In the genomic region with DNA sequence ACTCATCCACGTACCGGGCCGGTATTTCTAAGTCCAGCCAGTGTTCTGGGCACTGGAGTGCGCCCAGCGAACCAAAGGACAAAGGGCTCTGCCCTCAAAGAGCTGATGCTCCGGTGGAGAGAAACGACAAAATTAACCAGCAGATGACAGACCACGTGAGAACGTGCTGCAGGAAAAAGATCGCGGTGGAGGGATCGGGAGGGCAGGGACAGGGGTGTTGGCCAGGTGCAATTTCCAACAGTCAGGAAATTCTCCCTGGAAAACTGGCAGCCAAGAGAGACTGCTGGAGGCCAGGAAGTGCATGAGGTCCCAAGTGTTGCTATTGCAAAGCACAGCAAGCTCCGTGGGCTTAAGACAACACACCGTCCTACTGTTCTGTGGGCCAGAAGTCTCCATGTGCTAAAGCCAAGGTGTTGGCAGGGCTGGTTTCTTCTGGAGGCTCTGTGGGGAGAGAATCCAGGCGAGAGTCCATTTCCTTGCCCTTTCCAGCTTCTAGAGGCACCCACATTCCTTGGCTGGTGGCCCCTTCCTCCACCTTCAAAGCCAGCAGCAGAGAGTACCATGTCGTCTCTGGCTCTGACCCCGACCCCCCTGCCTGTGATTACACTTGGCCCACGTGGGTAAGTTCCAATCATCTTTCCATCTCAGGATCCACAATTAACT, we compare ENCODE assay signal across 14 cellular contexts. TPM values are rescaled to one million over a fixed set of nuclear protein-coding genes. Genes with fewer than 3 reads are reported as not detected.
"Had no signal": no experiment of that assay in that cellular context is flagged by ENCODE, and none has a peak within 500 bp of the region (broad histone marks: within the 10 kb centered on the region; RNA-seq: fewer than 3 reads in every experiment).

No MANE protein-coding gene starts in this region.

- ATAC-seq: activated naive CD4-positive, alpha-beta T cell treated with anti-CD3 and anti-CD28 coated beads, Interleukin-2, amount 50 U/mL, for 72 hours; activated T-cell treated with anti-CD3 and anti-CD28 coated beads, Interleukin-2, amount 50 U/mL, for 4 hours; body of pancreas; foreskin keratinocyte; left cardiac atrium; natural killer cell treated with Interleukin-12 subunit alpha and Interleukin-12 subunit beta and Interleukin-15 and Interleukin-18, amount 100 ng/mL, for 72 hours had no signal

- H3K4me1 ChIP-seq: body of pancreas, foreskin keratinocyte had no signal

- H3K27me3 ChIP-seq: body of pancreas had no signal

- H3K4me3 ChIP-seq: body of pancreas, esophagus squamous epithelium had no signal

- DNase-seq: activated CD4-positive, alpha-beta T cell treated with anti-CD3 and anti-CD28 coated beads for 1 hour; activated CD4-positive, alpha-beta T cell treated with anti-CD3 and anti-CD28 coated beads, Interleukin-2, amount 50 U/mL, for 48 hours; activated effector memory CD4-positive, alpha-beta T cell treated with anti-CD3 and anti-CD28 coated beads, Interleukin-2, amount 50 U/mL, for 16 hours; activated T-cell treated with anti-CD3 and anti-CD28 coated beads, Interleukin-2, amount 50 U/mL, for 4 hours; amniotic stem cell; body of pancreas; esophagus squamous epithelium; foreskin keratinocyte; left cardiac atrium; stimulated activated CD4-positive, alpha-beta T cell treated with anti-CD3 and anti-CD28 coated beads, Interleukin-2, amount 100 ng/mL, for 48 hours; T-helper 9 cell had no signal

- H3K27ac ChIP-seq: body of pancreas, esophagus squamous epithelium, foreskin keratinocyte had no signal

- H3K9me3 ChIP-seq: body of pancreas, esophagus squamous epithelium had no signal

RNA-seq across cellular contexts. Expression of a gene that starts 21.3 kb away (rescaled TPM):
- total RNA-seq: body of pancreas; foreskin keratinocyte; natural killer cell treated with Interleukin-12 subunit alpha and Interleukin-12 subunit beta and Interleukin-15 and Interleukin-18, amount 100 ng/mL, for 72 hours; pulmonary artery endothelial cell had no signal
- polyA plus RNA-seq: foreskin keratinocyte had no signal
